In the genomic region with DNA sequence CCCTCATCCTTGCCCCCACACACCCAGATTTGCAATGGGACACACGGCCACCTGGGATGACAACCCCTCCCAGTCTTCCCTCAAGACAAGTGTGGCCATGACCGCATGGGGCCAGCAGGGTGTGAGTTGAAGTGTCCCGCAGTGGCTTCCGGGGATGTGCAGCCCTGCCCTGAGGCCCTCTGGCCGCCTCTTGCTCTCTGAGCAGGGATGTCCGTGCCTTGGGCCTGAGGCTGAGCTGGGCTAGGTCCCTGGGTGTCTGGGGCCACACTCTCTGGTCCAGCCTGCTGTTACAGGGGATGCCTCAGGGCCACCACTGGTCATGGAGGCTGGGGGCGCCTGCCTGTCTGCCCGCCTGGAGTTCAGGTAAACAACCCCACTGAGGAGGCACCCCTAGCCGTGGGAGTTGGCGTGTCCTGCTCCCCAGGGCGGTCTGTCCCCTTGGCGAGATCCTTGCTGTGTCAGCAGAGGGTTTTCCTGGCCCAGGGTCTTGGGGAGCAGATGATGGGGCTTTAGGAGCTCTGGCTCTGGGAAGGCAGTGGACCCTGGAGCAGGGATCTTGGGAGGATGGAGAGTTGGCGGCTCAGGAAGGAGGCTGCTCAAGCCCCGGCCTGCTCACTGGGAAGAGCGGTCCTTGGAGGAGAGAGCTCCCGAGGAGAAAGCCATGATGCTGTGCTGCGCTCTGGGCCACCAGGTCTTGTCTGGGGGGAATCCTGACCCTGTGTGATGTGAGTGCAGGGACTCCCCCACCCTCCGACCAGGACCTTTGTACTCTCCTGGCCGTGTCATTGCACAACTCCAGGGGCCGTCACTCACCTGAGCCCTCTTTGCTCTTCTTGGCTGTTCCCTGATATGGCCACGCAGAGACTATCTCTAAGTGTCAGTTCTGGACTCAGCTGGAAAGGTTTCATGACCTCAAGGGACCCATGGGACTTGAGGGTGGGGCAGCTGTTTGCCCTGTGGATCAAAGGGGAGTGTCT, we compare ENCODE assay signal across 13 cellular contexts.
DNase-seq lines count a peak whose midpoint lies in the region; ATAC-seq and TF ChIP-seq lines count a peak whose summit lies in the region.
"Had no signal": no experiment of that assay in that cellular context is flagged by ENCODE, and none has a peak within 500 bp of the region (broad histone marks: within the 10 kb centered on the region; RNA-seq: fewer than 3 reads in every experiment).

No MANE protein-coding gene starts in this region.

- no peaks in the 10 kb centered on the region for H3K36me3 Mint-ChIP-seq in activated T-cell treated with anti-CD3 and anti-CD28 coated beads, Interleukin-2, amount 50 U/mL, for 4 hours (ENCODE audit: insufficient read depth)
- no peaks in the 10 kb centered on the region for H3K36me3 Mint-ChIP-seq in mesothelial cell of epicardium
- H3K36me3 Mint-ChIP-seq: activated naive CD8-positive, alpha-beta T cell treated with anti-CD3 and anti-CD28 coated beads for 36 hours; immature natural killer cell; naive thymus-derived CD4-positive, alpha-beta T cell had no signal

- 88 to 90% methylated on average over 12 to 17 of the region's 21 CpGs for WGBS in upper lobe of left lung, 2 donors

- no peaks in the 10 kb centered on the region for H3K27me3 ChIP-seq in upper lobe of left lung
- H3K27me3 ChIP-seq in effector memory CD4-positive, alpha-beta T cell (replicated peaks; ENCODE audit: control insufficient read depth, insufficient read depth, low read length, poor library complexity, severe bottlenecking): no peaks in the 10 kb centered on the region

- H3K4me3 Mint-ChIP-seq in activated T-cell treated with anti-CD3 and anti-CD28 coated beads, Interleukin-2, amount 50 U/mL, for 4 hours: no peak overlapping the region
- no peak overlapping the region for H3K4me3 Mint-ChIP-seq in mesothelial cell of epicardium
- H3K4me3 Mint-ChIP-seq: activated naive CD8-positive, alpha-beta T cell treated with anti-CD3 and anti-CD28 coated beads for 36 hours; immature natural killer cell; naive thymus-derived CD4-positive, alpha-beta T cell had no signal

- peak; percentile 10 for DNase-seq in activated T-cell treated with anti-CD3 and anti-CD28 coated beads, Interleukin-2, amount 50 U/mL, for 1 hour
- no peak for DNase-seq in activated T-cell treated with anti-CD3 and anti-CD28 coated beads, Interleukin-2, amount 50 U/mL, for 4 hours
- DNase-seq in germinal center (ENCODE audit: low spot score): peak; percentile 1
- DNase-seq in mesothelial cell of epicardium (ENCODE audit: low spot score in 2 of 2, unreplicated experiment in 2 of 2): peak; percentile 12 to 33
- peak; percentile 20 to 49 for DNase-seq in upper lobe of left lung
- DNase-seq in effector memory CD4-positive, alpha-beta T cell: no peak
- DNase-seq: activated naive CD8-positive, alpha-beta T cell treated with anti-CD3 and anti-CD28 coated beads for 36 hours; immature natural killer cell had no signal

- TF ChIP-seq POLR2A in upper lobe of left lung (IDR thresholded peaks at IDR 0.05): no peak

- peak overlapping the region in 1 of 4 donors; percentile 17 for H3K27ac ChIP-seq in upper lobe of left lung
- H3K27ac ChIP-seq in effector memory CD4-positive, alpha-beta T cell (ENCODE audit: insufficient read depth, low read length, poor library complexity, severe bottlenecking): no peak overlapping the region

- TF ChIP-seq EP300 in upper lobe of left lung (IDR thresholded peaks at IDR 0.05): no peak

- no peaks in the 10 kb centered on the region for H3K9me3 Mint-ChIP-seq in activated T-cell treated with anti-CD3 and anti-CD28 coated beads, Interleukin-2, amount 50 U/mL, for 4 hours
- no peaks in the 10 kb centered on the region for H3K9me3 Mint-ChIP-seq in mesothelial cell of epicardium
- H3K9me3 Mint-ChIP-seq: activated naive CD8-positive, alpha-beta T cell treated with anti-CD3 and anti-CD28 coated beads for 36 hours; immature natural killer cell; naive thymus-derived CD4-positive, alpha-beta T cell had no signal

- peaks cover 15 to 37% (median 22%) of the 10 kb centered on the region in 4 donors for H3K4me1 ChIP-seq in upper lobe of left lung
- no peaks in the 10 kb centered on the region for H3K4me1 ChIP-seq in effector memory CD4-positive, alpha-beta T cell (ENCODE audit: control insufficient read depth, insufficient read depth, low read length, poor library complexity, severe bottlenecking)

- no peaks in the 10 kb centered on the region for H3K9me3 ChIP-seq in upper lobe of left lung
- no peaks in the 10 kb centered on the region for H3K9me3 ChIP-seq in effector memory CD4-positive, alpha-beta T cell (ENCODE audit: control insufficient read depth, low read length)
- H3K9me3 ChIP-seq: tibial nerve had no signal

- TF ChIP-seq CTCF in mesothelial cell of epicardium (IDR thresholded peaks at IDR 0.05; ENCODE audit: unreplicated experiment) (no peak), upper lobe of left lung (IDR thresholded peaks at IDR 0.05) (no peak)

- no peaks in the 10 kb centered on the region for H3K4me1 Mint-ChIP-seq in activated T-cell treated with anti-CD3 and anti-CD28 coated beads, Interleukin-2, amount 50 U/mL, for 4 hours (ENCODE audit: low read depth)
- H3K4me1 Mint-ChIP-seq in mesothelial cell of epicardium: no peaks in the 10 kb centered on the region
- H3K4me1 Mint-ChIP-seq: immature natural killer cell had no signal

- ATAC-seq in activated T-cell treated with anti-CD3 and anti-CD28 coated beads, Interleukin-2, amount 50 U/mL, for 4 hours: no peak
- no peak for ATAC-seq in upper lobe of left lung (ENCODE audit: low FRiP score in 2 of 2)
- ATAC-seq in GM19395 (IDR thresholded peaks at IDR 0.05; ENCODE audit: unreplicated experiment): no peak
- ATAC-seq in HG03135 (IDR thresholded peaks at IDR 0.05; ENCODE audit: unreplicated experiment): no peak

- H3K27me3 Mint-ChIP-seq in activated T-cell treated with anti-CD3 and anti-CD28 coated beads, Interleukin-2, amount 50 U/mL, for 4 hours (ENCODE audit: low read depth): no peaks in the 10 kb centered on the region
- peaks cover 31% of the 10 kb centered on the region for H3K27me3 Mint-ChIP-seq in mesothelial cell of epicardium (ENCODE audit: low read depth)
- H3K27me3 Mint-ChIP-seq: activated naive CD8-positive, alpha-beta T cell treated with anti-CD3 and anti-CD28 coated beads for 36 hours; naive thymus-derived CD4-positive, alpha-beta T cell had no signal

- H3K27ac Mint-ChIP-seq in mesothelial cell of epicardium: no peak overlapping the region
- H3K27ac Mint-ChIP-seq: activated naive CD8-positive, alpha-beta T cell treated with anti-CD3 and anti-CD28 coated beads for 36 hours; immature natural killer cell had no signal

- no peaks in the 10 kb centered on the region for H3K36me3 ChIP-seq in upper lobe of left lung
- H3K36me3 ChIP-seq in effector memory CD4-positive, alpha-beta T cell (ENCODE audit: control insufficient read depth, insufficient read depth, low read length): no peaks in the 10 kb centered on the region
- H3K36me3 ChIP-seq: tibial nerve had no signal

- no peak overlapping the region for H3K4me3 ChIP-seq in upper lobe of left lung
- no peak overlapping the region for H3K4me3 ChIP-seq in effector memory CD4-positive, alpha-beta T cell (ENCODE audit: insufficient read depth, low read depth, low read length, poor library complexity, severe bottlenecking)
- H3K4me3 ChIP-seq: smooth muscle cell, tibial nerve had no signal

Comparison
In these comparisons a context has a peak if more than half of its experiments do, and no peak if none do; other contexts are left out.
1. DNase-seq: peak in activated T-cell treated with anti-CD3 and anti-CD28 coated beads, Interleukin-2, amount 50 U/mL, for 1 hour (single experiment), germinal center (single experiment), mesothelial cell of epicardium (2 of 2) and upper lobe of left lung (2 of 2); none in activated T-cell treated with anti-CD3 and anti-CD28 coated beads, Interleukin-2, amount 50 U/mL, for 4 hours (single experiment) and effector memory CD4-positive, alpha-beta T cell (0 of 3).